19 cellular contexts compared by ENCODE assay signal in genomic region chrX:11235377-11235776, GRCh38. TPM values are rescaled to one million over a fixed set of nuclear protein-coding genes. Genes with fewer than 3 reads are reported as not detected.
"Had no signal": no experiment of that assay in that cellular context is flagged by ENCODE, and none has a peak within 500 bp of the region (broad histone marks: within the 10 kb centered on the region; RNA-seq: fewer than 3 reads in every experiment).

No MANE protein-coding gene starts in this region.

RNA-seq across cellular contexts. Expression of gene AMELX, which starts 57.8 kb away (rescaled TPM):
- total RNA-seq: naive thymus-derived CD8-positive, alpha-beta T cell; natural killer cell treated with Interleukin-12 subunit alpha and Interleukin-12 subunit beta and Interleukin-15 and Interleukin-18, amount 100 ng/mL, for 72 hours; neural crest cell; omental fat pad; osteocyte; pancreas; posterior vena cava; prostate gland; pulmonary artery endothelial cell; right atrium auricular region; sciatic nerve; smooth muscle cell; spleen; suprapubic skin; testis; transverse colon; upper lobe of right lung; urinary bladder; uterus had no signal
- polyA plus RNA-seq: naive thymus-derived CD8-positive, alpha-beta T cell; pancreas; smooth muscle cell; spleen; urinary bladder had no signal
